Comparison of ENCODE assay signal across 8 cellular contexts in genomic region chr12:102061556-102062418, GRCh38. TPM values are rescaled to one million over a fixed set of nuclear protein-coding genes. Genes with fewer than 3 reads are reported as not detected.
A peak's percentile ranks its signal among the peaks of the same experiment; 100 is the strongest.
DNase-seq lines count a peak whose midpoint lies in the region; ATAC-seq lines count a peak whose summit lies in the region.

Gene WASHC3 (minus strand): TSS chr12:102061991. CDS start chr12:102061962, 29 bp downstream.

- peak within 1 kb of the TSS; percentile 95 to 98 (median 96) for H3K4me3 Mint-ChIP-seq in immature natural killer cell

- H3K36me3 Mint-ChIP-seq in immature natural killer cell: peaks cover 11 to 16% (median 11%) of the 10 kb centered on the region in 3 donors

- peaks cover 18 to 30% of the 10 kb centered on the region in 2 donors for H3K4me1 Mint-ChIP-seq in immature natural killer cell

- H3K27me3 Mint-ChIP-seq in immature natural killer cell (ENCODE audit: low read depth in 3 of 3): peaks cover 4 to 8% (median 5%) of the 10 kb centered on the region in 3 donors

- peak; percentile 95 for ATAC-seq in GM19023 (IDR thresholded peaks at IDR 0.05; ENCODE audit: unreplicated experiment)
- ATAC-seq in HG03280 (IDR thresholded peaks at IDR 0.05; ENCODE audit: unreplicated experiment): peak; percentile 92

- H3K27ac Mint-ChIP-seq in immature natural killer cell: peak within 1 kb of the TSS; percentile 96 to 99 (median 98)

- H3K9me3 Mint-ChIP-seq in immature natural killer cell: no peaks in the 10 kb centered on the region

- DNase-seq in AG08396 (ENCODE audit: low spot score) (peak; percentile 90), NCI-H345 treated with DMSO at 0.1 percent for 48 hours (lab: John Stamatoyannopoulos, UW; ENCODE audit: unreplicated experiment) (peak; percentile 94), immature natural killer cell (peak; percentile 92 to 93 (median 92)), smooth muscle cell of the brain vasculature (ENCODE audit: low read depth, low spot score) (peak; percentile 84)
- peak; percentile 87 to 94 (median 90) for DNase-seq in activated CD4-positive, CD25-positive, alpha-beta regulatory T cell (lab: John Stamatoyannopoulos, UW)
- DNase-seq in central memory CD4-positive, alpha-beta T cell: peak; percentile 94

RNA-seq across cellular contexts. Expression of gene WASHC3, which starts in this region (rescaled TPM):
- 10 to 100 TPM; 63.4 to 94.3 (median 85.8) TPM for polyA plus RNA-seq in immature natural killer cell

Comparison
In these comparisons a context has a peak if more than half of its experiments do, and no peak if none do; other contexts are left out.
1. Peak in every context shown above with its lines: DNase-seq and ATAC-seq.